11 cellular contexts compared by ENCODE assay signal in the genomic region with DNA sequence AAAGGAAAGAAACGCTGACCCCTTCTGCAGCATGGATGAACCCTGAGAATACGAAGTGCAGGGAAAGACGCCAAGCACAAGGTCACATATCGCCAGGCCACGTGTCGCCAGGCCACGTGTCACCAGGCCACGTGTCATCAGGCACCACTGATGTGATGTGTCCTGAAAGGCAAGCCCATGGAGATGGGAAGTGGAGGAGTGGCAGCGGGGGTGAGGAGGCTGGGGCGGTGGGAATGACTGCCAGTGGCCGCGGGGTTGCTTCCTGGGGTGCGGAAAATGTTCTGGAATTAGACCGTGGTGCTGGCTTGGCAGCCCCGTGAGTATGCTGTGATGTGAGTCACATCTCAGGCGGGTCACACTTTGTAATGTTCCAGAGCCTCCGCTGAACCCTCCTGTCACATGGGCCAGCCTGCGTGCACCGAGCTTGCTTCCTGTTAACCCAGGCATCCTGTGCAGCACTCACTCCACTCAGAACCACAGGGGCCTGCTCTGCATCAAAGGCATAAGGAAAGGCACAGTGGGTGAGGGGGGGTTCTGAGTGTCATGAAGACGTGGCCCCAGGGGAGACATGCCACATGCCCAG. TPM values are rescaled to one million over a fixed set of nuclear protein-coding genes. Genes with fewer than 3 reads are reported as not detected.
DNase-seq lines count a peak whose midpoint lies in the region; ATAC-seq and TF ChIP-seq lines count a peak whose summit lies in the region.
"Had no signal": no experiment of that assay in that cellular context is flagged by ENCODE, and none has a peak within 500 bp of the region (broad histone marks: within the 10 kb centered on the region; RNA-seq: fewer than 3 reads in every experiment).

No MANE protein-coding gene starts in this region.

- ATAC-seq in Panc1 (peak; percentile 30; the same call in 1 of the 2 replicates), HG03135 (IDR thresholded peaks at IDR 0.05; ENCODE audit: unreplicated experiment) (no peak), GM21786 (IDR thresholded peaks at IDR 0.05; ENCODE audit: unreplicated experiment) (no peak)

- no peaks in the 10 kb centered on the region for H3K9me3 ChIP-seq in Panc1 (ENCODE audit: control insufficient read depth, insufficient read depth, low read depth, low read length)
- H3K9me3 ChIP-seq: Peyer's patch had no signal

- no peaks in the 10 kb centered on the region for H3K27me3 ChIP-seq in Panc1 (ENCODE audit: control insufficient read depth, insufficient read depth, low read length)
- H3K27me3 ChIP-seq: Peyer's patch had no signal

- CTCF ChIA-PET in Panc1 (lab: Charles Lee) = interaction anchor here (0.5 kb wide), 1 partner anchor 55 kb away, joined by 3 read pairs; no protein-coding TSS in a partner anchor

- no TSS peak for BruUV-seq in Panc1 (replicated peaks; lab: Mats Ljungman, UMichigan)

- no peak for TF ChIP-seq CTCF in Panc1 (IDR thresholded peaks at IDR 0.05)

- in situ Hi-C loops in Panc1 (cut with HindIII; ENCODE audit: low pct_unique_long_range_greater_than_20kb, low sequenced_read_pairs) = no loop called here

- DNase-seq in Panc1 (ENCODE audit: low read depth, low spot score) (no peak), hepatic stellate cell (ENCODE audit: low spot score) (peak; percentile 63), KG1 (lab: John Stamatoyannopoulos, UW) (no peak), NCI-H510A treated with DMSO at 0.1 percent for 48 hours (lab: John Stamatoyannopoulos, UW) (no peak)
- peak; percentile 37 for DNase-seq in activated naive CD4-positive, alpha-beta T cell treated with anti-CD3 and anti-CD28 coated beads, Interleukin-2, amount 50 U/mL, for 16 hours
- peak in 2 of 3 experiments; percentile 5 to 24 for DNase-seq in stimulated activated CD4-positive, alpha-beta T cell treated with anti-CD3 and anti-CD28 coated beads, TNF-alpha, amount 100 ng/mL, for 24 hours (ENCODE audit: low read depth in 3 of 3)
- DNase-seq: GOT3 had no signal

- H3K4me3 ChIP-seq in Panc1 (ENCODE audit: low read depth in 2 of 2, low read length in 2 of 2) = no peak overlapping the region
- H3K4me3 ChIP-seq: Peyer's patch had no signal

- H3K36me3 ChIP-seq in Panc1 (ENCODE audit: control insufficient read depth, insufficient read depth, low read length) = no peaks in the 10 kb centered on the region

- H3K27ac ChIP-seq in Panc1 (ENCODE audit: low read length) = no peak overlapping the region
- H3K27ac ChIP-seq: KMS-11, Peyer's patch had no signal

- POLR2A ChIA-PET in Panc1 (lab: Charles Lee) = no interaction called here

- intact Hi-C loops in Panc1 (cut with micrococcal nuclease; ENCODE audit: unreplicated experiment) = no loop called here

- H3K4me1 ChIP-seq in Panc1 (ENCODE audit: control insufficient read depth, insufficient read depth, low read length) = 0 out of 2 replicates have a peak, but pooled peaks cover 3% of the 10 kb centered on the region
- H3K4me1 ChIP-seq: Peyer's patch had no signal

RNA-seq across cellular contexts. Expression of gene SLC66A2, which starts 39.0 kb away (rescaled TPM):
- total RNA-seq in Panc1 (2021; ENCODE audit: unreplicated experiment) = 92.5 TPM
- polyA plus RNA-seq in Panc1 (2012; ENCODE audit: insufficient read length) = 121 TPM

RNA-seq across cellular contexts. Expression of gene HSBP1L1, which starts 51.9 kb away (rescaled TPM):
- total RNA-seq in Panc1 (2021; ENCODE audit: unreplicated experiment) = 45.4 TPM
- polyA plus RNA-seq in Panc1 (2012; ENCODE audit: insufficient read length) = 36.4 TPM

Comparison
In these comparisons a context has a peak if more than half of its experiments do, and no peak if none do; other contexts are left out.
1. DNase-seq: peak in activated naive CD4-positive, alpha-beta T cell treated with anti-CD3 and anti-CD28 coated beads, Interleukin-2, amount 50 U/mL, for 16 hours (single experiment), hepatic stellate cell (single experiment) and stimulated activated CD4-positive, alpha-beta T cell treated with anti-CD3 and anti-CD28 coated beads, TNF-alpha, amount 100 ng/mL, for 24 hours (2 of 3); none in Panc1 (single experiment), KG1 (single experiment) and NCI-H510A treated with DMSO at 0.1 percent for 48 hours (single experiment).